Comparison of ENCODE assay signal across 1 cellular context in genomic region chr5:177351392-177352329, GRCh38.
A peak's percentile ranks its signal among the peaks of the same experiment; 100 is the strongest.
TF ChIP-seq lines count a peak whose summit lies in the region.

A gene with protein sequence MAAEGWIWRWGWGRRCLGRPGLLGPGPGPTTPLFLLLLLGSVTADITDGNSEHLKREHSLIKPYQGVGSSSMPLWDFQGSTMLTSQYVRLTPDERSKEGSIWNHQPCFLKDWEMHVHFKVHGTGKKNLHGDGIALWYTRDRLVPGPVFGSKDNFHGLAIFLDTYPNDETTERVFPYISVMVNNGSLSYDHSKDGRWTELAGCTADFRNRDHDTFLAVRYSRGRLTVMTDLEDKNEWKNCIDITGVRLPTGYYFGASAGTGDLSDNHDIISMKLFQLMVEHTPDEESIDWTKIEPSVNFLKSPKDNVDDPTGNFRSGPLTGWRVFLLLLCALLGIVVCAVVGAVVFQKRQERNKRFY (minus strand): TSS chr5:177351668. CDS start chr5:177351647, 21 bp downstream.

TF ChIP-seq in K562, 482 proteins besides CTCF, POLR2A, EP300 and RAD21 (continued from another document and continues in another):
- TF ChIP-seq REST (CRISPR knock-in tag; IDR thresholded peaks at IDR 0.05; ENCODE audit: low read depth) (no peak), NFXL1 (CRISPR knock-in tag; IDR thresholded peaks at IDR 0.05) (no peak), RBM17 (IDR thresholded peaks at IDR 0.05; ENCODE audit: borderline replicate concordance, low read depth, low read length) (no peak), DEAF1 (CRISPR knock-in tag; IDR thresholded peaks at IDR 0.05) (no peak), MITF (IDR thresholded peaks at IDR 0.05) (no peak), TCF3 (CRISPR knock-in tag; IDR thresholded peaks at IDR 0.05) (no peak; the same call in 1 of the 2 replicates), SRSF7 (optimal IDR thresholded peaks at IDR 0.05; ENCODE audit: low read depth, low read length) (no peak), ZNF766 (CRISPR knock-in tag; conservative IDR thresholded peaks at IDR 0.05) (no peak; the same call in 1 of the 2 replicates), ILF3 (IDR thresholded peaks at IDR 0.05; ENCODE audit: borderline replicate concordance) (no peak), ESRRB (CRISPR knock-in tag; IDR thresholded peaks at IDR 0.05; ENCODE audit: borderline replicate concordance) (no peak), CREM (IDR thresholded peaks at IDR 0.05; ENCODE audit: low read depth) (peak; percentile 88), PCBP1 (IDR thresholded peaks at IDR 0.05; ENCODE audit: low read depth, low read length, poor library complexity, severe bottlenecking) (no peak), ZNF197 (CRISPR knock-in tag; IDR thresholded peaks at IDR 0.05; ENCODE audit: low read depth) (no peak), NR2F6 (CRISPR knock-in tag; IDR thresholded peaks at IDR 0.05) (no peak), CHD4 (IDR thresholded peaks at IDR 0.05; ENCODE audit: insufficient read depth, insufficient replicate concordance, low read depth, low read length, poor library complexity, severe bottlenecking) (no peak), BMI1 (IDR thresholded peaks at IDR 0.05; ENCODE audit: low read length) (no peak), ZNF384 (IDR thresholded peaks at IDR 0.05; ENCODE audit: low read depth, low read length) (no peak), ZNF764 (CRISPR knock-in tag; IDR thresholded peaks at IDR 0.05; ENCODE audit: low read depth) (0 out of 2 replicates have a peak, but pooled peaks have one; percentile 21), ZNF507 (tag; conservative IDR thresholded peaks at IDR 0.05) (no peak), CAMTA2 (CRISPR knock-in tag; conservative IDR thresholded peaks at IDR 0.05) (no peak), ZNF57 (CRISPR knock-in tag; IDR thresholded peaks at IDR 0.05) (no peak), SUPT5H (IDR thresholded peaks at IDR 0.05) (peak; percentile 90), SP1 (CRISPR knock-in tag; IDR thresholded peaks at IDR 0.05) (peak; percentile 91), ZNF24 (IDR thresholded peaks at IDR 0.05) (0 out of 2 replicates have a peak, but pooled peaks have one; percentile 40), PHB2 (IDR thresholded peaks at IDR 0.05; ENCODE audit: low read depth) (no peak), SMARCE1 (IDR thresholded peaks at IDR 0.05) (0 out of 2 replicates have a peak, but pooled peaks have one; percentile 16), U2AF1 (optimal IDR thresholded peaks at IDR 0.05; ENCODE audit: low read depth, low read length) (no peak), ZNF449 (CRISPR knock-in tag; IDR thresholded peaks at IDR 0.05) (no peak), ZNF324 (CRISPR knock-in tag; IDR thresholded peaks at IDR 0.05) (no peak), PTBP1 (IDR thresholded peaks at IDR 0.05; ENCODE audit: low read depth, low read length) (no peak), PHF8 (IDR thresholded peaks at IDR 0.05; ENCODE audit: borderline replicate concordance, low read length) (peak; percentile 92), ZKSCAN3 (CRISPR knock-in tag; IDR thresholded peaks at IDR 0.05) (no peak), EZH2 (IDR thresholded peaks at IDR 0.05; ENCODE audit: borderline replicate concordance, low read depth, low read length) (no peak), MCM5 (IDR thresholded peaks at IDR 0.05; ENCODE audit: low read depth) (no peak), ZNF121 (CRISPR knock-in tag; conservative IDR thresholded peaks at IDR 0.05) (no peak), SIN3B (IDR thresholded peaks at IDR 0.05; ENCODE audit: low read depth) (peak; percentile 98), KLF13 (tag; IDR thresholded peaks at IDR 0.05; ENCODE audit: borderline replicate concordance, low read depth) (peak; percentile 23; the same call in 1 of the 2 replicates), SNRNP70 (optimal IDR thresholded peaks at IDR 0.05; ENCODE audit: low read depth, low read length) (no peak), IFI16 (CRISPR knock-in tag; IDR thresholded peaks at IDR 0.05) (no peak), NFIX (CRISPR knock-in tag; IDR thresholded peaks at IDR 0.05; ENCODE audit: low read depth) (no peak), HMBOX1 (IDR thresholded peaks at IDR 0.05) (no peak), EGR1 (conservative IDR thresholded peaks at IDR 0.05) (no peak), ZNF778 (CRISPR knock-in tag; IDR thresholded peaks at IDR 0.05) (no peak), PTTG1 (tag; IDR thresholded peaks at IDR 0.05; ENCODE audit: low read depth) (no peak), ZNF311 (CRISPR knock-in tag; IDR thresholded peaks at IDR 0.05) (no peak), TAF15 (IDR thresholded peaks at IDR 0.05; ENCODE audit: low read depth, low read length) (no peak)
- TF ChIP-seq, protein P1, sequence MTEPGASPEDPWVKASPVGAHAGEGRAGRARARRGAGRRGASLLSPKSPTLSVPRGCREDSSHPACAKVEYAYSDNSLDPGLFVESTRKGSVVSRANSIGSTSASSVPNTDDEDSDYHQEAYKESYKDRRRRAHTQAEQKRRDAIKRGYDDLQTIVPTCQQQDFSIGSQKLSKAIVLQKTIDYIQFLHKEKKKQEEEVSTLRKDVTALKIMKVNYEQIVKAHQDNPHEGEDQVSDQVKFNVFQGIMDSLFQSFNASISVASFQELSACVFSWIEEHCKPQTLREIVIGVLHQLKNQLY (CRISPR knock-in tag; conservative IDR thresholded peaks at IDR 0.05), result no peak
- TF ChIP-seq, protein P2, sequence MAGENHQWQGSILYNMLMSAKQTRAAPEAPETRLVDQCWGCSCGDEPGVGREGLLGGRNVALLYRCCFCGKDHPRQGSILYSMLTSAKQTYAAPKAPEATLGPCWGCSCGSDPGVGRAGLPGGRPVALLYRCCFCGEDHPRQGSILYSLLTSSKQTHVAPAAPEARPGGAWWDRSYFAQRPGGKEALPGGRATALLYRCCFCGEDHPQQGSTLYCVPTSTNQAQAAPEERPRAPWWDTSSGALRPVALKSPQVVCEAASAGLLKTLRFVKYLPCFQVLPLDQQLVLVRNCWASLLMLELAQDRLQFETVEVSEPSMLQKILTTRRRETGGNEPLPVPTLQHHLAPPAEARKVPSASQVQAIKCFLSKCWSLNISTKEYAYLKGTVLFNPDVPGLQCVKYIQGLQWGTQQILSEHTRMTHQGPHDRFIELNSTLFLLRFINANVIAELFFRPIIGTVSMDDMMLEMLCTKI (IDR thresholded peaks at IDR 0.05; ENCODE audit: partially characterized antibody), result no peak
- TF ChIP-seq, protein P3, sequence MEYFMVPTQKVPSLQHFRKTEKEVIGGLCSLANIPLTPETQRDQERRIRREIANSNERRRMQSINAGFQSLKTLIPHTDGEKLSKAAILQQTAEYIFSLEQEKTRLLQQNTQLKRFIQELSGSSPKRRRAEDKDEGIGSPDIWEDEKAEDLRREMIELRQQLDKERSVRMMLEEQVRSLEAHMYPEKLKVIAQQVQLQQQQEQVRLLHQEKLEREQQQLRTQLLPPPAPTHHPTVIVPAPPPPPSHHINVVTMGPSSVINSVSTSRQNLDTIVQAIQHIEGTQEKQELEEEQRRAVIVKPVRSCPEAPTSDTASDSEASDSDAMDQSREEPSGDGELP (CRISPR knock-in tag; IDR thresholded peaks at IDR 0.05; ENCODE audit: borderline replicate concordance), result peak; percentile 84
- TF ChIP-seq, protein P4, sequence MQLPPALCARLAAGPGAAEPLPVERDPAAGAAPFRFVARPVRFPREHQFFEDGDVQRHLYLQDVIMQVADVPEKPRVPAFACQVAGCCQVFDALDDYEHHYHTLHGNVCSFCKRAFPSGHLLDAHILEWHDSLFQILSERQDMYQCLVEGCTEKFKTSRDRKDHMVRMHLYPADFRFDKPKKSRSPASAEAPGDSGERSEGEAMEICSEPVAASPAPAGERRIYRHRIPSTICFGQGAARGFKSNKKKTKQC (CRISPR knock-in tag; IDR thresholded peaks at IDR 0.05), result no peak; the same call in 1 of the 2 replicates
- TF ChIP-seq, protein P5, sequence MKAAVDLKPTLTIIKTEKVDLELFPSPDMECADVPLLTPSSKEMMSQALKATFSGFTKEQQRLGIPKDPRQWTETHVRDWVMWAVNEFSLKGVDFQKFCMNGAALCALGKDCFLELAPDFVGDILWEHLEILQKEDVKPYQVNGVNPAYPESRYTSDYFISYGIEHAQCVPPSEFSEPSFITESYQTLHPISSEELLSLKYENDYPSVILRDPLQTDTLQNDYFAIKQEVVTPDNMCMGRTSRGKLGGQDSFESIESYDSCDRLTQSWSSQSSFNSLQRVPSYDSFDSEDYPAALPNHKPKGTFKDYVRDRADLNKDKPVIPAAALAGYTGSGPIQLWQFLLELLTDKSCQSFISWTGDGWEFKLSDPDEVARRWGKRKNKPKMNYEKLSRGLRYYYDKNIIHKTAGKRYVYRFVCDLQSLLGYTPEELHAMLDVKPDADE (conservative IDR thresholded peaks at IDR 0.05; ENCODE audit: control insufficient read depth, low read depth, low read length), result peak; percentile 88; the same call in 1 of the 2 replicates
- TF ChIP-seq, protein P6, sequence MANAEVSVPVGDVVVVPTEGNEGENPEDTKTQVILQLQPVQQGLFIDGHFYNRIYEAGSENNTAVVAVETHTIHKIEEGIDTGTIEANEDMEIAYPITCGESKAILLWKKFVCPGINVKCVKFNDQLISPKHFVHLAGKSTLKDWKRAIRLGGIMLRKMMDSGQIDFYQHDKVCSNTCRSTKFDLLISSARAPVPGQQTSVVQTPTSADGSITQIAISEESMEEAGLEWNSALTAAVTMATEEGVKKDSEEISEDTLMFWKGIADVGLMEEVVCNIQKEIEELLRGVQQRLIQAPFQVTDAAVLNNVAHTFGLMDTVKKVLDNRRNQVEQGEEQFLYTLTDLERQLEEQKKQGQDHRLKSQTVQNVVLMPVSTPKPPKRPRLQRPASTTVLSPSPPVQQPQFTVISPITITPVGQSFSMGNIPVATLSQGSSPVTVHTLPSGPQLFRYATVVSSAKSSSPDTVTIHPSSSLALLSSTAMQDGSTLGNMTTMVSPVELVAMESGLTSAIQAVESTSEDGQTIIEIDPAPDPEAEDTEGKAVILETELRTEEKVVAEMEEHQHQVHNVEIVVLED (CRISPR knock-in tag; IDR thresholded peaks at IDR 0.05), result peak; percentile 85
- TF ChIP-seq, protein P7, sequence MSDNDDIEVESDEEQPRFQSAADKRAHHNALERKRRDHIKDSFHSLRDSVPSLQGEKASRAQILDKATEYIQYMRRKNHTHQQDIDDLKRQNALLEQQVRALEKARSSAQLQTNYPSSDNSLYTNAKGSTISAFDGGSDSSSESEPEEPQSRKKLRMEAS (CRISPR knock-in tag; IDR thresholded peaks at IDR 0.05), result 0 out of 2 replicates have a peak, but pooled peaks have one; percentile 3
